18 cellular contexts compared by ENCODE assay signal in the genomic region with DNA sequence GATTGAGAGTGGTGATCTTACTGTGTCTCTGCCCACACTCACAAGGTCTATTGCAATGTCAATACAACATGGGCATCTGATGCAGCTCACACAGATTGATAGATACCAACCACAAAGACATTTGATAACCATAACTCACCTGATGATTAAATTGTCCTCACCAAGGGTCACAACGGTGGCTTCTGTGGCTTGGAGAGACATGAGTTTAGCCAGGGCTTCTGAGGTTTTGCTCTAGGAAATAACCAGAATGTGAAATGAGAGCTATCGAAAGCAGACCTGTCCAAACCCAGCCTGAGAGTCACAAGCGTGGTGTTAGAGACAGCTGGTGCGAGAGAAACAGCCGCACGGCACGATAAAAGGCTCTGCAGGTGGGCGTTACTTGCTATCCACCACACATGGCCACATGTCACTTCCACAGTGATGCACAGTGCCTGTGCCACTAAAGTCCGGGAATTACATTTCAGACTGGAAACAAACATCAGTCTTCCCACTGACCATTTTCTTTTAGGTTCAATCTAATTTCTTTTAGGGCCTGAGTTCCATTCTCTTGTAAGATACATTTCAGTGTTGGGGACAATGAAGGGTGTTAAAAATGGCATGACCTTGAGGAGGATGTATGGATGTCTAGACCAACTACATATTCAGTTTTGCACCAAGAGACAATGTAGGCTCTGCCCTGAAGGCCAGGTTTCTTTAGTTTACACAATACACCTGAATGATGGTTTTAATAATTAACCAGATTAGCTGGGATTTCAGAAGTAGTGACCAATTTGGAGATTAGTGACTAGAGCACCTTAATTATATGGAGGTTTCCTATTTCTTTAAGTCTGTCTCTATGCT. TPM values are rescaled to one million over a fixed set of nuclear protein-coding genes. Genes with fewer than 3 reads are reported as not detected.
DNase-seq lines count a peak whose midpoint lies in the region; ATAC-seq, FAIRE-seq and TF ChIP-seq lines count a peak whose summit lies in the region.
"Had no signal": no experiment of that assay in that cellular context is flagged by ENCODE, and none has a peak within 500 bp of the region (broad histone marks: within the 10 kb centered on the region; RNA-seq: fewer than 3 reads in every experiment).

No MANE protein-coding gene starts in this region.

- no peak for TF ChIP-seq POLR2A in sigmoid colon (IDR thresholded peaks at IDR 0.05)

- ATAC-seq in HG02870 (IDR thresholded peaks at IDR 0.05; ENCODE audit: unreplicated experiment) = peak; percentile 84
- ATAC-seq: activated T-cell treated with anti-CD3 and anti-CD28 coated beads, Interleukin-2, amount 50 U/mL, for 4 hours had no signal

- H3K9me3 ChIP-seq in small intestine (ENCODE audit: control insufficient read depth, low read depth) = no peaks in the 10 kb centered on the region
- no peaks in the 10 kb centered on the region for H3K9me3 ChIP-seq in sigmoid colon
- H3K9me3 ChIP-seq: ascending aorta, pancreas, uterus had no signal

- no peaks in the 10 kb centered on the region for H3K36me3 Mint-ChIP-seq in activated T-cell treated with anti-CD3 and anti-CD28 coated beads, Interleukin-2, amount 50 U/mL, for 24 hours (ENCODE audit: low read depth)
- peaks cover 23% of the 10 kb centered on the region for H3K36me3 Mint-ChIP-seq in endothelial cell (ENCODE audit: low read depth, unreplicated experiment)

- intact Hi-C loops in sigmoid colon (cut with DNase I) = no loop called here

- H3K27ac Mint-ChIP-seq in activated T-cell treated with anti-CD3 and anti-CD28 coated beads, Interleukin-2, amount 50 U/mL, for 24 hours = no peak overlapping the region
- H3K27ac Mint-ChIP-seq in endothelial cell (ENCODE audit: unreplicated experiment) = no peak overlapping the region
- H3K27ac Mint-ChIP-seq: mesothelial cell of epicardium had no signal

- H3K27ac ChIP-seq in VCaP = peak overlapping the region; percentile 63
- H3K27ac ChIP-seq in small intestine (ENCODE audit: low read depth in 1 of 2, low read length in 1 of 2) = peak overlapping the region; percentile 60 to 75
- H3K27ac ChIP-seq in sigmoid colon = no peak overlapping the region
- H3K27ac ChIP-seq: ascending aorta, pancreas, uterus had no signal

- no peak for FAIRE-seq in small intestine (lab: Jason Lieb, UNC)
- FAIRE-seq: H54, pancreas had no signal

- TF ChIP-seq CTCF in VCaP (conservative IDR thresholded peaks at IDR 0.05) (no peak), endothelial cell (IDR thresholded peaks at IDR 0.05; ENCODE audit: unreplicated experiment) (no peak), sigmoid colon (IDR thresholded peaks at IDR 0.05) (no peak)

- WGBS in small intestine, 3 donors = 63 to 88% (median 87%) methylated on average over 9 of the region's 9 CpGs
- 89 to 93% methylated on average over 9 of the region's 9 CpGs for WGBS in sigmoid colon, 2 donors

- H3K27me3 ChIP-seq in small intestine (ENCODE audit: control insufficient read depth in 2 of 2, insufficient read depth in 2 of 2, low read length in 2 of 2) (no peaks in the 10 kb centered on the region), sigmoid colon (no peaks in the 10 kb centered on the region)
- H3K27me3 ChIP-seq: ascending aorta, pancreas, uterus had no signal

- no peaks in the 10 kb centered on the region for H3K9me3 Mint-ChIP-seq in activated T-cell treated with anti-CD3 and anti-CD28 coated beads, Interleukin-2, amount 50 U/mL, for 24 hours
- H3K9me3 Mint-ChIP-seq in endothelial cell (ENCODE audit: unreplicated experiment) = no peaks in the 10 kb centered on the region
- H3K9me3 Mint-ChIP-seq: activated T-cell treated with anti-CD3 and anti-CD28 coated beads, Interleukin-2, amount 50 U/mL, for 4 hours; mesothelial cell of epicardium had no signal

- peak; percentile 18 for DNase-seq in NCI-H2107 treated with DMSO at 0.1 percent for 48 hours (lab: John Stamatoyannopoulos, UW; ENCODE audit: unreplicated experiment)
- DNase-seq in NCI-H2107 (lab: John Stamatoyannopoulos, UW) = no peak
- no peak for DNase-seq in small intestine
- no peak for DNase-seq in activated T-cell treated with anti-CD3 and anti-CD28 coated beads, Interleukin-2, amount 50 U/mL, for 24 hours
- DNase-seq in endothelial cell (ENCODE audit: low spot score) = no peak
- no peak for DNase-seq in sigmoid colon
- DNase-seq: activated CD4-positive, alpha-beta T cell treated with anti-CD3 and anti-CD28 coated beads for 1 hour; activated T-cell treated with anti-CD3 and anti-CD28 coated beads, Interleukin-2, amount 50 U/mL, for 4 hours; effector memory CD4-positive, alpha-beta T cell; foreskin melanocyte; NCI-H1436; pancreas; uterus had no signal

- no peaks in the 10 kb centered on the region for H3K27me3 Mint-ChIP-seq in activated T-cell treated with anti-CD3 and anti-CD28 coated beads, Interleukin-2, amount 50 U/mL, for 24 hours
- H3K27me3 Mint-ChIP-seq in endothelial cell (ENCODE audit: unreplicated experiment) = no peaks in the 10 kb centered on the region

- H3K36me3 ChIP-seq in small intestine (ENCODE audit: control insufficient read depth in 2 of 2, insufficient read depth in 2 of 2, low read length in 2 of 2) (no peaks in the 10 kb centered on the region), sigmoid colon (peaks cover 0 to 12% (median 0%) of the 10 kb centered on the region in 4 donors)
- H3K36me3 ChIP-seq: pancreas, uterus had no signal

- no peak for TF ChIP-seq EP300 in sigmoid colon (IDR thresholded peaks at IDR 0.05)

- H3K4me3 ChIP-seq in small intestine (ENCODE audit: low read depth in 1 of 2, low read length in 2 of 2) = no peak overlapping the region
- no peak overlapping the region for H3K4me3 ChIP-seq in sigmoid colon
- H3K4me3 ChIP-seq: ascending aorta, pancreas, uterus had no signal

- peaks cover 18% of the 10 kb centered on the region for H3K4me1 Mint-ChIP-seq in activated T-cell treated with anti-CD3 and anti-CD28 coated beads, Interleukin-2, amount 50 U/mL, for 24 hours (ENCODE audit: low read depth)
- H3K4me1 Mint-ChIP-seq in endothelial cell (ENCODE audit: unreplicated experiment) = no peaks in the 10 kb centered on the region

- H3K4me1 ChIP-seq in small intestine (ENCODE audit: control insufficient read depth in 2 of 2, insufficient read depth in 1 of 2, low read depth in 1 of 2, low read length in 1 of 2) (peaks cover 12 to 15% of the 10 kb centered on the region in 2 donors), sigmoid colon (no peaks in the 10 kb centered on the region)
- H3K4me1 ChIP-seq: ascending aorta, pancreas, uterus had no signal

- H3K4me3 Mint-ChIP-seq in activated T-cell treated with anti-CD3 and anti-CD28 coated beads, Interleukin-2, amount 50 U/mL, for 24 hours = no peak overlapping the region
- H3K4me3 Mint-ChIP-seq in endothelial cell (ENCODE audit: unreplicated experiment) = no peak overlapping the region
- H3K4me3 Mint-ChIP-seq: activated T-cell treated with anti-CD3 and anti-CD28 coated beads, Interleukin-2, amount 50 U/mL, for 4 hours; mesothelial cell of epicardium had no signal

RNA-seq across cellular contexts. Expression of gene ATP7B, which starts 53.7 kb away (rescaled TPM):
- polyA plus RNA-seq in small intestine = 10 to 100 TPM in 2 of 3 donors, 1 to 10 TPM in 1; 8.1 to 16.1 (median 10.8) TPM
- total RNA-seq in endothelial cell (ENCODE audit: unreplicated experiment) = 19.3 TPM
- total RNA-seq in sigmoid colon = 1 to 10 TPM; 4.5 to 8.1 (median 5.5) TPM
- 1 to 10 TPM in 2 of 3 donors, under 1 TPM in 1; 0.60 to 5.1 (median 1.2) TPM for polyA plus RNA-seq in sigmoid colon

RNA-seq across cellular contexts. Expression of gene ALG11, which starts 54.6 kb away (rescaled TPM):
- 1 to 10 TPM; 1.4 to 7.7 (median 2.2) TPM for polyA plus RNA-seq in small intestine
- 44.7 TPM for total RNA-seq in endothelial cell (ENCODE audit: unreplicated experiment)
- 10 to 100 TPM; 11.6 to 20.6 (median 17.4) TPM for total RNA-seq in sigmoid colon
- polyA plus RNA-seq in sigmoid colon = 1 to 10 TPM; 1.2 to 9.3 (median 2.1) TPM

Comparison
In these comparisons a context has a peak if more than half of its experiments do, and no peak if none do; other contexts are left out.
1. H3K27ac ChIP-seq: peak in VCaP (single experiment) and small intestine (2 of 2); none in sigmoid colon (0 of 4).